Comparison of ENCODE assay signal across 10 cellular contexts in genomic region chr11:67607507-67607906, GRCh38. TPM values are rescaled to one million over a fixed set of nuclear protein-coding genes. Genes with fewer than 3 reads are reported as not detected.
DNase-seq lines count a peak whose midpoint lies in the region; ATAC-seq and TF ChIP-seq lines count a peak whose summit lies in the region.
"Had no signal": no experiment of that assay in that cellular context is flagged by ENCODE, and none has a peak within 500 bp of the region (broad histone marks: within the 10 kb centered on the region; RNA-seq: fewer than 3 reads in every experiment).

No MANE protein-coding gene starts in this region.

- peaks cover 12 to 27% (median 17%) of the 10 kb centered on the region in 3 donors for H3K4me1 Mint-ChIP-seq in T-cell

- TF ChIP-seq CTCF in GM12864 (IDR thresholded peaks at IDR 0.05; ENCODE audit: low read depth, low read length, missing control alignments) = no peak
- TF ChIP-seq CTCF in foreskin fibroblast (IDR thresholded peaks at IDR 0.05; ENCODE audit: low read depth, low read length) = no peak
- no peak for TF ChIP-seq CTCF in retinal pigment epithelial cell (conservative IDR thresholded peaks at IDR 0.05; ENCODE audit: low read depth, low read length)
- no peak for TF ChIP-seq CTCF in GM13976 (IDR thresholded peaks at IDR 0.05; ENCODE audit: borderline replicate concordance, control extremely low read depth, extremely low read depth, insufficient read depth, missing control alignments)

- in situ Hi-C loops in GM13976 (cut with MboI; ENCODE audit: low sequenced_read_pairs, unreplicated experiment) = no loop called here

- no peaks in the 10 kb centered on the region for H3K9me3 Mint-ChIP-seq in T-cell

- peak overlapping the region; percentile 77 to 86 (median 84) for H3K4me3 Mint-ChIP-seq in T-cell

- peak overlapping the region; percentile 94 for H3K4me3 ChIP-seq in GM12864 (ENCODE audit: low read depth, low read length)
- peak overlapping the region; percentile 74 to 93 for H3K4me3 ChIP-seq in foreskin fibroblast (ENCODE audit: low read depth in 1 of 2, low read length in 2 of 2)
- peak overlapping the region; percentile 90 for H3K4me3 ChIP-seq in retinal pigment epithelial cell (ENCODE audit: low read length)

- CTCF ChIA-PET in T-cell (lab: Charles Lee) = no interaction called here

- ATAC-seq in T-cell (replicated peaks in 1 of 4) = no peak

- H3K36me3 Mint-ChIP-seq in T-cell = peaks cover 25% of the 10 kb centered on the region

- DNase-seq in GM12864 (ENCODE audit: low read depth) = no peak
- DNase-seq in T-cell = no peak
- no peak for DNase-seq in foreskin fibroblast
- DNase-seq in retinal pigment epithelial cell (ENCODE audit: low read depth) = no peak
- DNase-seq in NCI-H1105 (lab: John Stamatoyannopoulos, UW) = no peak
- no peak for DNase-seq in epidermal melanocyte (ENCODE audit: insufficient read length, low spot score)
- no peak for DNase-seq in GM13976 (ENCODE audit: low spot score)
- no peak for DNase-seq in H4 (ENCODE audit: low spot score)
- DNase-seq: midbrain, SIG-M5 had no signal

- POLR2A ChIA-PET in T-cell (lab: Charles Lee) = no interaction called here

- H3K27ac Mint-ChIP-seq in T-cell = peak overlapping the region; percentile 52 to 75

- H3K27me3 Mint-ChIP-seq in T-cell = peaks cover 4 to 7% of the 10 kb centered on the region in 2 donors

RNA-seq across cellular contexts. Expression of gene NDUFV1, which starts 0.8 kb away (rescaled TPM):
- total RNA-seq in T-cell = 100 to 1,000 TPM; 199 to 250 (median 238) TPM
- 128 and 143 TPM in 2 replicates for total RNA-seq in H4 (2014; rRNA removed; shearing (Covaris generic))

RNA-seq across cellular contexts. Expression of gene NUDT8, which starts 22.2 kb away (rescaled TPM):
- 1 to 10 TPM; 1.5 to 8.0 (median 4.5) TPM for total RNA-seq in T-cell
- 12.4 and 15.7 TPM in 2 replicates for total RNA-seq in H4 (2014; rRNA removed; shearing (Covaris generic))

RNA-seq across cellular contexts. Expression of gene GSTP1, which starts 23.9 kb away (rescaled TPM):
- total RNA-seq in T-cell = 100 to 1,000 TPM in 3 of 5 donors, 10 to 100 TPM in 2; 68.3 to 200 (median 151) TPM
- total RNA-seq in H4 (2014; rRNA removed; shearing (Covaris generic)) = 2,091 and 2,096 TPM in 2 replicates

RNA-seq across cellular contexts. Expression of gene TBX10, which starts 32.1 kb away (rescaled TPM):
- total RNA-seq in T-cell = not detected
- total RNA-seq in H4 (2014; rRNA removed; shearing (Covaris generic)) = not detected in 2 replicates

RNA-seq across cellular contexts. Expression of gene ACY3, which starts 43.0 kb away (rescaled TPM):
- total RNA-seq in T-cell = 1 to 10 TPM in 1 of 5 donors, under 1 TPM in 2, not detected in 2; 0.54 to 1.0 (median 0.68) TPM
- 0.31 and 0.47 TPM in 2 replicates for total RNA-seq in H4 (2014; rRNA removed; shearing (Covaris generic))

Comparison
In these comparisons a context has a peak if more than half of its experiments do, and no peak if none do; other contexts are left out.
1. RNA of gene GSTP1, which starts 23.9 kb away (total RNA-seq): 2,091 to 2,096 TPM in H4; 68.3 to 200 TPM in T-cell; every median in the first group is over 10 times any median in the second.
2. Peak in every context shown above with its lines, with median percentiles within 50 percentile points of each other: H3K4me3 ChIP-seq.